In genomic region chr5:169374761-169375160, GRCh38 we compare ENCODE assay signal across 22 cellular contexts.
DNase-seq lines count a peak whose midpoint lies in the region; ATAC-seq and TF ChIP-seq lines count a peak whose summit lies in the region.
"Had no signal": no experiment of that assay in that cellular context is flagged by ENCODE, and none has a peak within 500 bp of the region (broad histone marks: within the 10 kb centered on the region; RNA-seq: fewer than 3 reads in every experiment).

No MANE protein-coding gene starts in this region.

- CTCF ChIA-PET in CD8-positive, alpha-beta memory T cell (lab: Charles Lee) = no interaction called here
- CTCF ChIA-PET in CD4-positive, alpha-beta T cell (lab: Charles Lee) = no interaction called here

- no peak overlapping the region for H3K27ac Mint-ChIP-seq in CD8-positive, alpha-beta memory T cell
- no peak overlapping the region for H3K27ac Mint-ChIP-seq in CD4-positive, alpha-beta T cell
- H3K27ac Mint-ChIP-seq: activated B cell treated with CpG ODN at 0.5 μM for 24 hours; activated CD8-positive, alpha-beta T cell treated with anti-CD3 and anti-CD28 coated beads, Interleukin-2, amount 10 ng/mL, durations not matched to agents 7 days and 5 days; activated naive CD4-positive, alpha-beta T cell treated with anti-CD3 and anti-CD28 coated beads, Interleukin-2, amount 10 ng/mL, durations not matched to agents 7 days and 5 days; natural killer cell treated with Interleukin-12 subunit alpha and Interleukin-12 subunit beta and Interleukin-15 and Interleukin-18, amount 100 ng/mL, for 72 hours had no signal

- peaks cover 5% of the 10 kb centered on the region; the same call in 1 of the 2 replicates for H3K4me1 ChIP-seq in BE2C
- no peaks in the 10 kb centered on the region for H3K4me1 ChIP-seq in CD8-positive, alpha-beta memory T cell (ENCODE audit: insufficient read depth, low read length)
- H3K4me1 ChIP-seq: ascending aorta, SJCRH30, uterus had no signal

- H3K36me3 Mint-ChIP-seq in CD8-positive, alpha-beta memory T cell = no peaks in the 10 kb centered on the region
- no peaks in the 10 kb centered on the region for H3K36me3 Mint-ChIP-seq in CD4-positive, alpha-beta T cell (ENCODE audit: low read depth)
- H3K36me3 Mint-ChIP-seq: activated naive CD4-positive, alpha-beta T cell treated with anti-CD3 and anti-CD28 coated beads, Interleukin-2, amount 10 ng/mL, durations not matched to agents 7 days and 5 days; natural killer cell treated with Interleukin-12 subunit alpha and Interleukin-12 subunit beta and Interleukin-15 and Interleukin-18, amount 100 ng/mL, for 72 hours had no signal

- no peak overlapping the region for H3K4me3 ChIP-seq in BE2C (ENCODE audit: low read depth, low read length)
- H3K4me3 ChIP-seq in kidney epithelial cell (ENCODE audit: low read depth, low read length) = no peak overlapping the region
- H3K4me3 ChIP-seq in CD8-positive, alpha-beta memory T cell (ENCODE audit: low read length) = no peak overlapping the region
- H3K4me3 ChIP-seq: ascending aorta, SJCRH30, uterus had no signal

- no peak overlapping the region for H3K27ac ChIP-seq in CD8-positive, alpha-beta memory T cell (ENCODE audit: low read depth, low read length)
- no peak overlapping the region for H3K27ac ChIP-seq in CD4-positive, alpha-beta T cell (ENCODE audit: low read depth, low read length)
- H3K27ac ChIP-seq: ascending aorta, SJCRH30, uterus had no signal

- POLR2A ChIA-PET in CD8-positive, alpha-beta memory T cell (lab: Charles Lee) = no interaction called here
- POLR2A ChIA-PET in CD4-positive, alpha-beta T cell (lab: Charles Lee) = no interaction called here

- H3K4me1 Mint-ChIP-seq in CD8-positive, alpha-beta memory T cell = no peaks in the 10 kb centered on the region
- no peaks in the 10 kb centered on the region for H3K4me1 Mint-ChIP-seq in CD4-positive, alpha-beta T cell (ENCODE audit: low read depth)
- H3K4me1 Mint-ChIP-seq: activated B cell treated with CpG ODN at 0.5 μM for 24 hours; activated naive CD4-positive, alpha-beta T cell treated with anti-CD3 and anti-CD28 coated beads, Interleukin-2, amount 10 ng/mL, durations not matched to agents 7 days and 5 days had no signal

- intact Hi-C loops in CD4-positive, alpha-beta T cell (cut with DNase I, micrococcal nuclease) = no loop called here

- no peaks in the 10 kb centered on the region for H3K36me3 ChIP-seq in BE2C
- H3K36me3 ChIP-seq in kidney epithelial cell (ENCODE audit: control insufficient read depth, insufficient read depth, low read length) = no peaks in the 10 kb centered on the region
- H3K36me3 ChIP-seq in CD8-positive, alpha-beta memory T cell (ENCODE audit: insufficient read depth, low read length) = no peaks in the 10 kb centered on the region
- H3K36me3 ChIP-seq: ascending aorta, SJCRH30, uterus had no signal

- H3K4me3 Mint-ChIP-seq in CD8-positive, alpha-beta memory T cell = no peak overlapping the region
- no peak overlapping the region for H3K4me3 Mint-ChIP-seq in CD4-positive, alpha-beta T cell
- H3K4me3 Mint-ChIP-seq: activated B cell treated with CpG ODN at 0.5 μM for 24 hours; activated CD8-positive, alpha-beta T cell treated with anti-CD3 and anti-CD28 coated beads, Interleukin-2, amount 10 ng/mL, durations not matched to agents 7 days and 5 days; activated naive CD4-positive, alpha-beta T cell treated with anti-CD3 and anti-CD28 coated beads, Interleukin-2, amount 10 ng/mL, durations not matched to agents 7 days and 5 days; natural killer cell treated with Interleukin-12 subunit alpha and Interleukin-12 subunit beta and Interleukin-15 and Interleukin-18, amount 100 ng/mL, for 72 hours had no signal

- DNase-seq in BE2C (peak; percentile 30), HT-29 (ENCODE audit: low spot score) (peak; percentile 8), kidney epithelial cell (ENCODE audit: low read depth) (peak; percentile 35), D341Med (ENCODE audit: low spot score) (no peak)
- DNase-seq in CD8-positive, alpha-beta memory T cell = no peak
- no peak for DNase-seq in CD4-positive, alpha-beta T cell
- DNase-seq: activated B cell treated with CpG ODN at 0.5 μM for 24 hours; activated CD8-positive, alpha-beta T cell treated with anti-CD3 and anti-CD28 coated beads, Interleukin-2, amount 10 ng/mL, durations not matched to agents 7 days and 5 days; activated naive CD4-positive, alpha-beta T cell treated with anti-CD3 and anti-CD28 coated beads, Interleukin-2, amount 10 ng/mL, durations not matched to agents 7 days and 5 days; activated T-cell treated with anti-CD3 and anti-CD28 coated beads, Interleukin-2, amount 50 U/mL, for 48 hours; C1 segment of cervical spinal cord; DMS153; NCI-H1092; NCI-H2081 treated with DMSO at 0.1 percent for 48 hours; NCI-H524 treated with DMSO at 0.1 percent for 48 hours; stimulated activated CD4-positive, alpha-beta T cell treated with anti-CD3 and anti-CD28 coated beads, Interleukin-4, amount 100 ng/mL, for 4 hours; uterus had no signal

- no peak for TF ChIP-seq CTCF in BE2C (IDR thresholded peaks at IDR 0.05; ENCODE audit: low read depth, low read length)
- TF ChIP-seq CTCF in kidney epithelial cell (IDR thresholded peaks at IDR 0.05; ENCODE audit: insufficient read depth, low read length, poor library complexity, severe bottlenecking) = no peak
- no peak for TF ChIP-seq CTCF in CD4-positive, alpha-beta T cell (IDR thresholded peaks at IDR 0.05)

- H3K9me3 ChIP-seq in BE2C = no peaks in the 10 kb centered on the region
- H3K9me3 ChIP-seq in CD8-positive, alpha-beta memory T cell (ENCODE audit: low read length) = no peaks in the 10 kb centered on the region
- no peaks in the 10 kb centered on the region for H3K9me3 ChIP-seq in CD4-positive, alpha-beta T cell (ENCODE audit: control insufficient read depth, low read length)
- H3K9me3 ChIP-seq: ascending aorta, SJCRH30, uterus had no signal

- peaks cover 3 to 10% (median 4%) of the 10 kb centered on the region in 5 donors for H3K9me3 Mint-ChIP-seq in CD8-positive, alpha-beta memory T cell
- H3K9me3 Mint-ChIP-seq in CD4-positive, alpha-beta T cell = peaks cover 8% of the 10 kb centered on the region
- H3K9me3 Mint-ChIP-seq: activated naive CD4-positive, alpha-beta T cell treated with anti-CD3 and anti-CD28 coated beads, Interleukin-2, amount 10 ng/mL, durations not matched to agents 7 days and 5 days had no signal

- peaks cover 0 to 6% of the 10 kb centered on the region in 2 donors for H3K27me3 Mint-ChIP-seq in CD8-positive, alpha-beta memory T cell
- H3K27me3 Mint-ChIP-seq in CD4-positive, alpha-beta T cell = peaks cover 6% of the 10 kb centered on the region
- H3K27me3 Mint-ChIP-seq: activated B cell treated with CpG ODN at 0.5 μM for 24 hours; activated naive CD4-positive, alpha-beta T cell treated with anti-CD3 and anti-CD28 coated beads, Interleukin-2, amount 10 ng/mL, durations not matched to agents 7 days and 5 days had no signal

- H3K27me3 ChIP-seq in BE2C = no peaks in the 10 kb centered on the region
- H3K27me3 ChIP-seq in kidney epithelial cell (ENCODE audit: control insufficient read depth, insufficient read depth, low read length) = no peaks in the 10 kb centered on the region
- H3K27me3 ChIP-seq in CD8-positive, alpha-beta memory T cell (ENCODE audit: insufficient read depth, low read length, poor library complexity, severe bottlenecking) = no peaks in the 10 kb centered on the region
- H3K27me3 ChIP-seq in CD4-positive, alpha-beta T cell (ENCODE audit: control insufficient read depth, insufficient read depth, low read length) = no peaks in the 10 kb centered on the region
- H3K27me3 ChIP-seq: ascending aorta, SJCRH30, uterus had no signal

- peak; percentile 82 for ATAC-seq in SK-N-SH treated with all-trans-retinoic acid at 6 μM for 48 hours
- no peak for ATAC-seq in GM18867 (IDR thresholded peaks at IDR 0.05; ENCODE audit: unreplicated experiment)
- ATAC-seq in CD4-positive, alpha-beta T cell (ENCODE audit: poor library complexity) = no peak
- ATAC-seq: activated CD8-positive, alpha-beta T cell treated with anti-CD3 and anti-CD28 coated beads, Interleukin-2, amount 10 ng/mL, durations not matched to agents 7 days and 5 days; natural killer cell treated with Interleukin-12 subunit alpha and Interleukin-12 subunit beta and Interleukin-15 and Interleukin-18, amount 100 ng/mL, for 72 hours had no signal

TF ChIP-seq in SK-N-SH treated with all-trans-retinoic acid at 6 μM for 48 hours, 23 proteins besides CTCF, POLR2A, EP300 and RAD21 (continues in another document):
- TF ChIP-seq TOX (CRISPR knock-in tag; IDR thresholded peaks at IDR 0.05; ENCODE audit: borderline replicate concordance) (no peak), TSHZ2 (CRISPR knock-in tag; IDR thresholded peaks at IDR 0.05) (no peak)
- TF ChIP-seq, protein P1, sequence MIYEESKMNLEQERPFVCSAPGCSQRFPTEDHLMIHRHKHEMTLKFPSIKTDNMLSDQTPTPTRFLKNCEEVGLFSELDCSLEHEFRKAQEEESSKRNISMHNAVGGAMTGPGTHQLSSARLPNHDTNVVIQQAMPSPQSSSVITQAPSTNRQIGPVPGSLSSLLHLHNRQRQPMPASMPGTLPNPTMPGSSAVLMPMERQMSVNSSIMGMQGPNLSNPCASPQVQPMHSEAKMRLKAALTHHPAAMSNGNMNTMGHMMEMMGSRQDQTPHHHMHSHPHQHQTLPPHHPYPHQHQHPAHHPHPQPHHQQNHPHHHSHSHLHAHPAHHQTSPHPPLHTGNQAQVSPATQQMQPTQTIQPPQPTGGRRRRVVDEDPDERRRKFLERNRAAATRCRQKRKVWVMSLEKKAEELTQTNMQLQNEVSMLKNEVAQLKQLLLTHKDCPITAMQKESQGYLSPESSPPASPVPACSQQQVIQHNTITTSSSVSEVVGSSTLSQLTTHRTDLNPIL (CRISPR knock-in tag; IDR thresholded peaks at IDR 0.05; ENCODE audit: low read depth) = no peak

Comparison
In these comparisons a context has a peak if more than half of its experiments do, and no peak if none do; other contexts are left out.
1. DNase-seq: peak in BE2C (single experiment), HT-29 (single experiment) and kidney epithelial cell (single experiment); none in D341Med (single experiment), CD8-positive, alpha-beta memory T cell (0 of 5) and CD4-positive, alpha-beta T cell (0 of 10).